12 cellular contexts compared by ENCODE assay signal in genomic region chr2:216192931-216193330, GRCh38.
"Had no signal": no experiment of that assay in that cellular context is flagged by ENCODE, and none has a peak within 500 bp of the region (broad histone marks: within the 10 kb centered on the region; RNA-seq: fewer than 3 reads in every experiment).

No MANE protein-coding gene starts in this region.

- H3K4me1 ChIP-seq: SJCRH30 had no signal

- H3K27ac ChIP-seq: ascending aorta, SJCRH30, testis, VCaP had no signal

- H3K27me3 ChIP-seq: ascending aorta, SJCRH30, testis had no signal

- ATAC-seq: left ventricle myocardium superior; stimulated activated naive CD8-positive, alpha-beta T cell treated with anti-CD3 and anti-CD28 coated beads, Interleukin-15, amount 100 ng/mL, for 72 hours had no signal

- H3K4me3 ChIP-seq: ascending aorta, SJCRH30, testis had no signal

- H3K9me3 Mint-ChIP-seq: stimulated activated naive CD8-positive, alpha-beta T cell treated with anti-CD3 and anti-CD28 coated beads, Interleukin-15, amount 100 ng/mL, for 72 hours had no signal

- H3K4me3 Mint-ChIP-seq: stimulated activated naive CD8-positive, alpha-beta T cell treated with anti-CD3 and anti-CD28 coated beads, Interleukin-15, amount 100 ng/mL, for 72 hours had no signal

- H3K27me3 Mint-ChIP-seq: stimulated activated naive CD8-positive, alpha-beta T cell treated with anti-CD3 and anti-CD28 coated beads, Interleukin-15, amount 100 ng/mL, for 72 hours had no signal

- DNase-seq: activated CD8-positive, alpha-beta memory T cell treated with anti-CD3 and anti-CD28 coated beads, Interleukin-2, amount 50 U/mL, for 4 hours; activated effector memory CD4-positive, alpha-beta T cell treated with anti-CD3 and anti-CD28 coated beads, Interleukin-2, amount 50 U/mL, for 16 hours; foreskin melanocyte; left ventricle myocardium superior; mesenchymal stem cell; SJCRH30; stimulated activated CD4-positive, alpha-beta T cell treated with anti-CD3 and anti-CD28 coated beads, Interleukin-12 subunit alpha, Interleukin-12 subunit beta, amount 100 ng/mL, for 4 hours; stimulated activated naive CD8-positive, alpha-beta T cell treated with anti-CD3 and anti-CD28 coated beads, Interleukin-15, amount 100 ng/mL, for 72 hours; T1000; testis had no signal

- H3K9me3 ChIP-seq: ascending aorta, SJCRH30, testis had no signal
